Comparison of ENCODE assay signal across 8 cellular contexts in genomic region chr19:10544242-10544752, GRCh38. TPM values are rescaled to one million over a fixed set of nuclear protein-coding genes. Genes with fewer than 3 reads are reported as not detected.
DNase-seq lines count a peak whose midpoint lies in the region; TF ChIP-seq lines count a peak whose summit lies in the region.

No MANE protein-coding gene starts in this region.

- peaks cover 7% of the 10 kb centered on the region for H3K4me1 ChIP-seq in OCI-LY3 (ENCODE audit: low read length)
- H3K4me1 ChIP-seq in mesodermal cell (ENCODE audit: control insufficient read depth, insufficient read depth, low read length, poor library complexity, severe bottlenecking): no peaks in the 10 kb centered on the region

- TF ChIP-seq CTCF in OCI-LY3 (IDR thresholded peaks at IDR 0.05; ENCODE audit: low read depth, low read length): no peak
- TF ChIP-seq CTCF in choroid plexus epithelial cell (conservative IDR thresholded peaks at IDR 0.05; ENCODE audit: low read depth, low read length): no peak

- 31 to 34% methylated on average over 18 to 20 of the region's 22 CpGs for WGBS in mesodermal cell (ENCODE audit: insufficient coverage in 2 of 2), 2 experiments

- peak overlapping the region; percentile 86 for H3K9ac ChIP-seq in OCI-LY3 (ENCODE audit: low read length)

- H3K36me3 ChIP-seq in OCI-LY3 (replicated peaks; ENCODE audit: low read depth, low read length) (peaks cover 5% of the 10 kb centered on the region), mesodermal cell (ENCODE audit: control insufficient read depth, insufficient read depth, low read length) (peaks cover 24% of the 10 kb centered on the region)

- no peaks in the 10 kb centered on the region for H4K20me1 ChIP-seq in OCI-LY3 (ENCODE audit: insufficient read depth, low read length)

- H2AFZ ChIP-seq in OCI-LY3 (ENCODE audit: low read depth, low read length): peak overlapping the region; percentile 71

- in situ Hi-C loops in ACHN (cut with HindIII; ENCODE audit: low pct_ligation_motif_present, low pct_unique_long_range_greater_than_20kb, low sequenced_read_pairs): no loop called here

- peaks cover 12% of the 10 kb centered on the region for H3K79me2 ChIP-seq in OCI-LY3 (ENCODE audit: low read length)

- H3K4me3 ChIP-seq in OCI-LY3 (ENCODE audit: low read length) (peak overlapping the region; percentile 90), choroid plexus epithelial cell (ENCODE audit: low read depth, low read length) (peak overlapping the region; percentile 74), mesodermal cell (ENCODE audit: extremely low read depth, insufficient read depth, low read length, poor library complexity, severe bottlenecking) (peak overlapping the region; percentile 80)

- DNase-seq in activated naive CD4-positive, alpha-beta T cell treated with Interleukin-2 at 50 U/mL for 16 hours: peak; percentile 29
- DNase-seq in activated naive CD4-positive, alpha-beta T cell (lab: John Stamatoyannopoulos, UW): no peak
- DNase-seq in choroid plexus epithelial cell (ENCODE audit: low read depth) (no peak), ureter (ENCODE audit: low spot score) (peak; percentile 61), 8988T (no peak), ACHN (no peak)

- H3K27ac ChIP-seq in OCI-LY3 (ENCODE audit: low read length): no peak overlapping the region; the same call in 1 of the 2 replicates
- no peak overlapping the region for H3K27ac ChIP-seq in mesodermal cell (ENCODE audit: low read depth, low read length, severe bottlenecking)

- peaks cover 6% of the 10 kb centered on the region for H3K27me3 ChIP-seq in OCI-LY3 (ENCODE audit: low read depth, low read length)

- peak overlapping the region; percentile 91 for H3K4me2 ChIP-seq in OCI-LY3 (ENCODE audit: low read length)

- no peaks in the 10 kb centered on the region for H3K9me3 ChIP-seq in OCI-LY3 (ENCODE audit: insufficient read depth, low read length)
- H3K9me3 ChIP-seq in mesodermal cell (ENCODE audit: control insufficient read depth, low read length): no peaks in the 10 kb centered on the region

RNA-seq across cellular contexts. Expression of gene ATG4D, which starts 0.6 kb away (rescaled TPM):
- 34.9 TPM for polyA plus RNA-seq in mesodermal cell (2013, experiment 1 of 2)
- polyA plus RNA-seq in mesodermal cell (2013, experiment 2 of 2): 28.5 TPM
- 36.7 TPM for total RNA-seq in ureter

RNA-seq across cellular contexts. Expression of gene KRI1, which starts 21.5 kb away (rescaled TPM):
- 15.6 TPM for polyA plus RNA-seq in mesodermal cell (2013, experiment 1 of 2)
- polyA plus RNA-seq in mesodermal cell (2013, experiment 2 of 2): 16.4 TPM
- 32.5 TPM for total RNA-seq in ureter

RNA-seq across cellular contexts. Expression of gene CDKN2D, which starts 24.5 kb away (rescaled TPM):
- 9.1 TPM for polyA plus RNA-seq in mesodermal cell (2013, experiment 1 of 2)
- polyA plus RNA-seq in mesodermal cell (2013, experiment 2 of 2): 6.8 TPM
- 5.4 TPM for total RNA-seq in ureter

RNA-seq across cellular contexts. Expression of gene S1PR5, which starts 27.1 kb away (rescaled TPM):
- 3.5 TPM for polyA plus RNA-seq in mesodermal cell (2013, experiment 1 of 2)
- polyA plus RNA-seq in mesodermal cell (2013, experiment 2 of 2): 2.3 TPM
- 4.6 TPM for total RNA-seq in ureter

RNA-seq across cellular contexts. Expression of gene KEAP1, which starts 41.1 kb away (rescaled TPM):
- 36.5 TPM for polyA plus RNA-seq in mesodermal cell (2013, experiment 1 of 2)
- 36.6 TPM for polyA plus RNA-seq in mesodermal cell (2013, experiment 2 of 2)
- total RNA-seq in ureter: 52.6 TPM

Comparison
In these comparisons a context has a peak if more than half of its experiments do, and no peak if none do; other contexts are left out.
1. DNase-seq: peak in activated naive CD4-positive, alpha-beta T cell treated with Interleukin-2 at 50 U/mL for 16 hours (single experiment) and ureter (single experiment); none in activated naive CD4-positive, alpha-beta T cell (0 of 4), choroid plexus epithelial cell (single experiment), 8988T (single experiment) and ACHN (single experiment).
2. Peak in every context shown above with its lines, with median percentiles within 50 percentile points of each other: H3K4me3 ChIP-seq.